Comparison of ENCODE assay signal across 12 cellular contexts in genomic region chr4:188941524-188942109, GRCh38.
DNase-seq lines count a peak whose midpoint lies in the region; ATAC-seq and TF ChIP-seq lines count a peak whose summit lies in the region.
"Had no signal": no experiment of that assay in that cellular context is flagged by ENCODE, and none has a peak within 500 bp of the region (broad histone marks: within the 10 kb centered on the region; RNA-seq: fewer than 3 reads in every experiment).

No MANE protein-coding gene starts in this region.

- in situ Hi-C loops in astrocyte of the spinal cord (cut with HindIII; ENCODE audit: low sequenced_read_pairs) = no loop called here

- TF ChIP-seq CTCF in astrocyte of the spinal cord (IDR thresholded peaks at IDR 0.05; ENCODE audit: low read depth, low read length) = no peak

- no peak overlapping the region for H3K4me3 ChIP-seq in astrocyte of the spinal cord (ENCODE audit: low read depth, low read length)

- DNase-seq in AG08395 (ENCODE audit: low spot score) (peak; percentile 88), HS-5 (ENCODE audit: low read depth) (peak; percentile 97), astrocyte of the spinal cord (ENCODE audit: low read depth, low spot score) (peak; percentile 98), kidney glomerular epithelial cell (lab: John Stamatoyannopoulos, UW) (peak; percentile 97), NCI-H2107 treated with DMSO at 0.1 percent for 48 hours (lab: John Stamatoyannopoulos, UW; ENCODE audit: unreplicated experiment) (no peak), NCI-H1092 (lab: John Stamatoyannopoulos, UW) (no peak), RPMI8226 (no peak)
- DNase-seq: activated T-cell treated with anti-CD3 and anti-CD28 coated beads, Interleukin-2, amount 50 U/mL, for 24 hours; naive thymus-derived CD8-positive, alpha-beta T cell; stimulated activated CD4-positive, alpha-beta T cell treated with anti-CD3 and anti-CD28 coated beads, Interleukin-15, amount 100 ng/mL, for 24 hours; stimulated activated naive B cell treated with anti-CD40 and anti-IgM and Interleukin-4, amounts not matched to agents 10 μg/mL and 1 μg/mL and 100 μg/mL, for 72 hours had no signal

- no peak for ATAC-seq in HG03280 (IDR thresholded peaks at IDR 0.05; ENCODE audit: unreplicated experiment)
- ATAC-seq: naive thymus-derived CD8-positive, alpha-beta T cell; stimulated activated naive B cell treated with anti-CD40 and anti-IgM and Interleukin-4, amounts not matched to agents 10 μg/mL and 1 μg/mL and 100 μg/mL, for 72 hours had no signal

Comparison
In these comparisons a context has a peak if more than half of its experiments do, and no peak if none do; other contexts are left out.
1. DNase-seq: peak in AG08395 (single experiment), HS-5 (single experiment), astrocyte of the spinal cord (single experiment) and kidney glomerular epithelial cell (single experiment); none in NCI-H2107 treated with DMSO at 0.1 percent for 48 hours (single experiment), NCI-H1092 (single experiment) and RPMI8226 (single experiment).